In the genomic region with DNA sequence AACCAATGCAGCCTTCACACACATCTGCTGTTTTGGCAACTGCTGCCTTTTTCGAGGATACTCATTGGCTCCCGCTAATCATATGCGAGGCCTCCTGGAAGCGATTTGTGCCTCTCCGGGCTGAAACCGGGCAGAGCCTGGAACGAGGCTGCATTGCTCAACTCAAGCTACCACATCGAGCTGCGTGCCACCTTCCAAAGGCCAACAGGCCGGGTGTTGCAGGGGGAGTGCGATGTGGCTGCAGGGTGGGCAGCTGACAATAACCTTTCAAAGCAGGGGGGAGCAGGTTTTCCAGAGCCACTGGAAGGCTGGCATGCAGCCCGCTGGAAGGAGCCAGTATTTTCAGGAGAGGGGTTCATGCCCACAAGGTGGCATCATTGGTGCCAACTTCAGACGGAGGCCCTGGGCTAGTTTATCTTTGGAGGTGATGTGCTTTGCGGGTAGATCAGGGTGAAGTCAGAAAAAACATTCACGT, we compare ENCODE assay signal across 8 cellular contexts.
A peak's percentile ranks its signal among the peaks of the same experiment; 100 is the strongest.
DNase-seq lines count a peak whose midpoint lies in the region; ATAC-seq and TF ChIP-seq lines count a peak whose summit lies in the region.

No MANE protein-coding gene starts in this region.

- no peaks in the 10 kb centered on the region for H3K9me3 Mint-ChIP-seq in activated naive CD8-positive, alpha-beta T cell (ENCODE audit: low read depth)
- no peaks in the 10 kb centered on the region for H3K9me3 Mint-ChIP-seq in activated naive CD8-positive, alpha-beta T cell treated with anti-CD3 and anti-CD28 coated beads for 36 hours
- no peaks in the 10 kb centered on the region for H3K9me3 Mint-ChIP-seq in progenitor cell of endocrine pancreas (ENCODE audit: low read depth)

- peaks cover 10% of the 10 kb centered on the region for H3K4me1 Mint-ChIP-seq in activated naive CD8-positive, alpha-beta T cell (ENCODE audit: low read depth)
- H3K4me1 Mint-ChIP-seq in activated naive CD8-positive, alpha-beta T cell treated with anti-CD3 and anti-CD28 coated beads for 36 hours, result peaks cover 7% of the 10 kb centered on the region
- peaks cover 8% of the 10 kb centered on the region for H3K4me1 Mint-ChIP-seq in progenitor cell of endocrine pancreas (ENCODE audit: low read depth)

- TF ChIP-seq CTCF in progenitor cell of endocrine pancreas (IDR thresholded peaks at IDR 0.05; ENCODE audit: unreplicated experiment), result no peak

- no peak for DNase-seq in activated naive CD8-positive, alpha-beta T cell treated with anti-CD3 and anti-CD28 coated beads for 36 hours
- peak; percentile 93 for DNase-seq in NCI-H69 (lab: John Stamatoyannopoulos, UW)
- peak; percentile 29 for DNase-seq in activated T-helper 1 cell treated with Interleukin-2 at 50 U/mL for 16 hours (ENCODE audit: low read depth)
- peak; percentile 38 for DNase-seq in left ventricle myocardium superior
- peak; percentile 57 for DNase-seq in stimulated activated CD4-positive, alpha-beta T cell treated with anti-CD3 and anti-CD28 coated beads, Interleukin-4, amount 100 ng/mL, for 24 hours
- no peak for DNase-seq in foreskin melanocyte
- no peak for DNase-seq in progenitor cell of endocrine pancreas (ENCODE audit: low spot score, unreplicated experiment)

- ATAC-seq in left ventricle myocardium superior, result peak; percentile 73

- no peaks in the 10 kb centered on the region for H3K36me3 Mint-ChIP-seq in activated naive CD8-positive, alpha-beta T cell
- H3K36me3 Mint-ChIP-seq in activated naive CD8-positive, alpha-beta T cell treated with anti-CD3 and anti-CD28 coated beads for 36 hours, result no peaks in the 10 kb centered on the region
- H3K36me3 Mint-ChIP-seq in progenitor cell of endocrine pancreas (ENCODE audit: insufficient read depth), result no peaks in the 10 kb centered on the region

- intact Hi-C loops in left ventricle myocardium superior (cut with micrococcal nuclease), result no loop called here

- no peak overlapping the region for H3K27ac Mint-ChIP-seq in activated naive CD8-positive, alpha-beta T cell
- H3K27ac Mint-ChIP-seq in activated naive CD8-positive, alpha-beta T cell treated with anti-CD3 and anti-CD28 coated beads for 36 hours, result no peak overlapping the region
- H3K27ac Mint-ChIP-seq in progenitor cell of endocrine pancreas, result no peak overlapping the region

- H3K4me3 Mint-ChIP-seq in activated naive CD8-positive, alpha-beta T cell, result peak overlapping the region; percentile 48
- no peak overlapping the region for H3K4me3 Mint-ChIP-seq in activated naive CD8-positive, alpha-beta T cell treated with anti-CD3 and anti-CD28 coated beads for 36 hours
- H3K4me3 Mint-ChIP-seq in progenitor cell of endocrine pancreas (ENCODE audit: low read depth), result no peak overlapping the region

- H3K27me3 Mint-ChIP-seq in activated naive CD8-positive, alpha-beta T cell, result peaks cover under 1% of the 10 kb centered on the region
- H3K27me3 Mint-ChIP-seq in activated naive CD8-positive, alpha-beta T cell treated with anti-CD3 and anti-CD28 coated beads for 36 hours, result peaks cover 9% of the 10 kb centered on the region
- peaks cover 14% of the 10 kb centered on the region for H3K27me3 Mint-ChIP-seq in progenitor cell of endocrine pancreas

Comparison
In these comparisons a context has a peak if more than half of its experiments do, and no peak if none do; other contexts are left out.
1. DNase-seq: peak in NCI-H69 (single experiment), activated T-helper 1 cell treated with Interleukin-2 at 50 U/mL for 16 hours (single experiment), left ventricle myocardium superior (single experiment) and stimulated activated CD4-positive, alpha-beta T cell treated with anti-CD3 and anti-CD28 coated beads, Interleukin-4, amount 100 ng/mL, for 24 hours (single experiment); none in activated naive CD8-positive, alpha-beta T cell treated with anti-CD3 and anti-CD28 coated beads for 36 hours (single experiment), foreskin melanocyte (single experiment) and progenitor cell of endocrine pancreas (single experiment).